Comparison of ENCODE assay signal across 28 cellular contexts in genomic region chr5:153158608-153159007, GRCh38.
DNase-seq lines count a peak whose midpoint lies in the region; ATAC-seq and TF ChIP-seq lines count a peak whose summit lies in the region.
"Had no signal": no experiment of that assay in that cellular context is flagged by ENCODE, and none has a peak within 500 bp of the region (broad histone marks: within the 10 kb centered on the region; RNA-seq: fewer than 3 reads in every experiment).

No MANE protein-coding gene starts in this region.

- no peak overlapping the region for H3K4me3 Mint-ChIP-seq in MCF 10A (ENCODE audit: unreplicated experiment)
- H3K4me3 Mint-ChIP-seq: activated CD4-positive, alpha-beta memory T cell treated with anti-CD3 and anti-CD28 coated beads, Interleukin-2, amount 10 ng/mL, durations not matched to agents 7 days and 5 days; activated naive CD4-positive, alpha-beta T cell treated with anti-CD3 and anti-CD28 coated beads for 36 hours; CD4-positive, CD25-positive, alpha-beta regulatory T cell; immature natural killer cell; memory B cell had no signal

- TF ChIP-seq CTCF in MCF 10A (IDR thresholded peaks at IDR 0.05; ENCODE audit: unreplicated experiment) (no peak), breast epithelium (IDR thresholded peaks at IDR 0.05) (no peak), RWPE1 (conservative IDR thresholded peaks at IDR 0.05; ENCODE audit: low read depth) (no peak), foreskin fibroblast (IDR thresholded peaks at IDR 0.05; ENCODE audit: low read depth, low read length) (no peak), thyroid gland (IDR thresholded peaks at IDR 0.05) (no peak)

- intact Hi-C loops in MCF 10A (cut with micrococcal nuclease), result no loop called here
- intact Hi-C loops in breast epithelium (cut with DNase I; ENCODE audit: low total_unique reads), result no loop called here
- intact Hi-C loops in thyroid gland (cut with DNase I), result no loop called here

- POLR2A ChIA-PET in MCF 10A (lab: Yijun Ruan, JAX), result interaction anchor here (0.7 kb wide), 2 partner anchors 11 to 12 kb away, joined by 3 read pairs; no protein-coding TSS in a partner anchor
- POLR2A ChIA-PET in RWPE1 (lab: Yijun Ruan, JAX; ENCODE audit: low non-redundant PET), result no interaction called here

- H3K36me3 Mint-ChIP-seq in MCF 10A (ENCODE audit: insufficient read depth, unreplicated experiment), result no peaks in the 10 kb centered on the region
- H3K36me3 Mint-ChIP-seq: CD4-positive, CD25-positive, alpha-beta regulatory T cell; immature natural killer cell; memory B cell had no signal

- H3K27me3 Mint-ChIP-seq in MCF 10A (ENCODE audit: insufficient read depth, unreplicated experiment), result no peaks in the 10 kb centered on the region
- H3K27me3 Mint-ChIP-seq: activated CD4-positive, alpha-beta memory T cell treated with anti-CD3 and anti-CD28 coated beads, Interleukin-2, amount 10 ng/mL, durations not matched to agents 7 days and 5 days; CD4-positive, CD25-positive, alpha-beta regulatory T cell; memory B cell had no signal

- no peak for ATAC-seq in GM21381 (IDR thresholded peaks at IDR 0.05; ENCODE audit: unreplicated experiment)
- no peak for ATAC-seq in stimulated activated naive CD8-positive, alpha-beta T cell treated with anti-CD3 and anti-CD28 coated beads, Interleukin-15, Interleukin-2, amounts not matched to agents 100 U/mL and 50 U/mL, for 24 hours
- ATAC-seq: body of pancreas, HCT116, left lobe of liver, PC-3, Right ventricle myocardium inferior had no signal

- DNase-seq in MCF 10A (ENCODE audit: unreplicated experiment) (peak; percentile 19), breast epithelium (ENCODE audit: low spot score in 2 of 2) (no peak), RWPE1 (ENCODE audit: low spot score) (peak; percentile 15), foreskin fibroblast (peak; percentile 16 to 26), thyroid gland (no peak)
- no peak for DNase-seq in activated CD8-positive, alpha-beta memory T cell treated with anti-CD3 and anti-CD28 coated beads for 24 hours
- DNase-seq in stimulated activated naive CD8-positive, alpha-beta T cell treated with anti-CD3 and anti-CD28 coated beads, Interleukin-15, Interleukin-2, amounts not matched to agents 100 U/mL and 50 U/mL, for 24 hours, result no peak
- DNase-seq: activated CD4-positive, alpha-beta memory T cell treated with anti-CD3 and anti-CD28 coated beads, Interleukin-2, amount 10 ng/mL, durations not matched to agents 7 days and 5 days; activated CD4-positive, CD25-positive, alpha-beta regulatory T cell treated with anti-CD3 and anti-CD28 coated beads, Interleukin-2, amount 50 U/mL, for 72 hours; activated naive CD4-positive, alpha-beta T cell treated with anti-CD3 and anti-CD28 coated beads for 36 hours; body of pancreas; CD4-positive, CD25-positive, alpha-beta regulatory T cell; hippocampal formation; immature natural killer cell; Kasumi-1; NCI-H187 treated with DMSO at 0.1 percent for 48 hours; NCI-H524; NK-92 treated with Interleukin-12 subunit alpha and Interleukin-12 subunit beta, amount 100 ng/mL, for 24 hours; ovary; PC-3; stimulated activated naive CD4-positive, alpha-beta T cell treated with Interleukin-2 at 50 U/mL for 16 hours; T-helper 2 cell had no signal

- H3K9me3 ChIP-seq in breast epithelium (no peaks in the 10 kb centered on the region), thyroid gland (no peaks in the 10 kb centered on the region)
- H3K9me3 ChIP-seq: body of pancreas, ovary had no signal

- H3K4me1 Mint-ChIP-seq in MCF 10A (ENCODE audit: insufficient read depth, unreplicated experiment), result peaks cover 27% of the 10 kb centered on the region
- H3K4me1 Mint-ChIP-seq: activated CD4-positive, alpha-beta memory T cell treated with anti-CD3 and anti-CD28 coated beads, Interleukin-2, amount 10 ng/mL, durations not matched to agents 7 days and 5 days; CD4-positive, CD25-positive, alpha-beta regulatory T cell; immature natural killer cell; memory B cell had no signal

- CTCF ChIA-PET in MCF 10A (lab: Yijun Ruan, JAX) (interaction anchor here (0.9 to 1.7 kb wide), 3 partner anchors 22 to 598 kb away, joined by 5 to 7 read pairs (median 6); no protein-coding TSS in a partner anchor), RWPE1 (lab: Yijun Ruan, JAX) (interaction anchor here (0.8 kb wide), 1 partner anchor 43 kb away, joined by 3 read pairs; no protein-coding TSS in a partner anchor)

- H3K9me3 Mint-ChIP-seq in MCF 10A (ENCODE audit: unreplicated experiment), result no peaks in the 10 kb centered on the region
- H3K9me3 Mint-ChIP-seq: activated CD4-positive, alpha-beta memory T cell treated with anti-CD3 and anti-CD28 coated beads, Interleukin-2, amount 10 ng/mL, durations not matched to agents 7 days and 5 days had no signal

- H3K4me3 ChIP-seq in breast epithelium (no peak overlapping the region), foreskin fibroblast (ENCODE audit: low read depth in 1 of 2, low read length in 2 of 2) (no peak overlapping the region), thyroid gland (replicated peaks in 1 of 3) (no peak overlapping the region)
- H3K4me3 ChIP-seq: body of pancreas, ovary, skin epidermis had no signal

- TF ChIP-seq POLR2A in breast epithelium (IDR thresholded peaks at IDR 0.05), result no peak
- no peak for TF ChIP-seq POLR2A in thyroid gland (IDR thresholded peaks at IDR 0.05)

- H3K27ac Mint-ChIP-seq in MCF 10A (ENCODE audit: low read depth, unreplicated experiment), result no peak overlapping the region
- H3K27ac Mint-ChIP-seq: activated CD4-positive, alpha-beta memory T cell treated with anti-CD3 and anti-CD28 coated beads, Interleukin-2, amount 10 ng/mL, durations not matched to agents 7 days and 5 days; activated naive CD4-positive, alpha-beta T cell treated with anti-CD3 and anti-CD28 coated beads for 36 hours; CD4-positive, CD25-positive, alpha-beta regulatory T cell; immature natural killer cell; memory B cell had no signal

- H3K36me3 ChIP-seq in breast epithelium (no peaks in the 10 kb centered on the region), thyroid gland (no peaks in the 10 kb centered on the region)
- H3K36me3 ChIP-seq: ovary had no signal

- no peak overlapping the region for H3K27ac ChIP-seq in breast epithelium
- H3K27ac ChIP-seq in RWPE1, result no peak overlapping the region; the same call in 1 of the 2 replicates
- H3K27ac ChIP-seq in thyroid gland, result no peak overlapping the region
- H3K27ac ChIP-seq: body of pancreas, ovary, skin epidermis had no signal

- no peaks in the 10 kb centered on the region for H3K4me1 ChIP-seq in breast epithelium
- H3K4me1 ChIP-seq in thyroid gland, result no peaks in the 10 kb centered on the region
- H3K4me1 ChIP-seq: body of pancreas had no signal

- 32 to 69% methylated on average over 1 of the region's 1 CpG for WGBS in thyroid gland, 2 donors

- H3K27me3 ChIP-seq in breast epithelium, result no peaks in the 10 kb centered on the region
- no peaks in the 10 kb centered on the region for H3K27me3 ChIP-seq in thyroid gland
- H3K27me3 ChIP-seq: body of pancreas, ovary had no signal

- no TSS peak for BruUV-seq in MCF 10A (replicated peaks; lab: Mats Ljungman, UMichigan)

Comparison
In these comparisons a context has a peak if more than half of its experiments do, and no peak if none do; other contexts are left out.
1. DNase-seq: peak in MCF 10A (single experiment), RWPE1 (single experiment) and foreskin fibroblast (2 of 2); none in breast epithelium (0 of 2), activated CD8-positive, alpha-beta memory T cell treated with anti-CD3 and anti-CD28 coated beads for 24 hours (single experiment), thyroid gland (0 of 2) and stimulated activated naive CD8-positive, alpha-beta T cell treated with anti-CD3 and anti-CD28 coated beads, Interleukin-15, Interleukin-2, amounts not matched to agents 100 U/mL and 50 U/mL, for 24 hours (single experiment).